In the genomic region with DNA sequence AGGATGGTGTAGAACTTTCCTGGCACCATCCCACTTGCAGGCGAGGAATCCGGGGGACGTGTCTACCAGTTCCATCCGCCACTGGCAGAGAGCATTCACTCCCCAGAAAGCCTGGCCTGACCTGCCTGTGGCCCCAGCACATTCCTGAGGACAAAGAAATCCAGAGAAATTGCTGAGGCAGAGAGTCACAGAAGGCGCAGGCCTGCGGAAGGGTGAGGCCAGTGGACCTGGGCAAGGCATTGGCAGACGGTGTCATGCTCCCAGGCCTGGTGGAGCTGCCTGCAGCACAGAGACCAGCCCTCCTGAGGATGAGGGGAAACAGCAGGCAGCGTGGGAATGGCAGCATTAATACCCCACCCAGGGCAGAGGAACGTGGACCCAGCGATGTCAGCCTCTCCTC, we compare ENCODE assay signal across 11 cellular contexts.
DNase-seq lines count a peak whose midpoint lies in the region; ATAC-seq, FAIRE-seq and TF ChIP-seq lines count a peak whose summit lies in the region.
"Had no signal": no experiment of that assay in that cellular context is flagged by ENCODE, and none has a peak within 500 bp of the region (broad histone marks: within the 10 kb centered on the region; RNA-seq: fewer than 3 reads in every experiment).

No MANE protein-coding gene starts in this region.

- CTCF ChIA-PET in MCF 10A (lab: Yijun Ruan, JAX) = interaction anchor here (0.7 to 1.8 kb wide), 5 partner anchors 13 to 183 kb away, joined by 3 to 5 read pairs (median 4); no protein-coding TSS in a partner anchor

- H3K27me3 ChIP-seq in left lung = no peaks in the 10 kb centered on the region

- peak overlapping the region in 1 of 2 donors; percentile 37 for H3K27ac ChIP-seq in left lung

- peak overlapping the region; percentile 23 for H3K4me3 Mint-ChIP-seq in MCF 10A (ENCODE audit: unreplicated experiment)
- no peak overlapping the region for H3K4me3 Mint-ChIP-seq in activated CD4-positive, alpha-beta T cell treated with anti-CD3 and anti-CD28 coated beads, Interleukin-2, amount 10 ng/mL, durations not matched to agents 24 days and 14 days
- H3K4me3 Mint-ChIP-seq: activated naive CD8-positive, alpha-beta T cell had no signal

- peak; percentile 42 for ATAC-seq in left lung

- BruUV-seq in MCF 10A (replicated peaks; lab: Mats Ljungman, UMichigan) = no TSS peak

- H3K36me3 ChIP-seq in left lung = no peaks in the 10 kb centered on the region

- POLR2A ChIA-PET in MCF 10A (lab: Yijun Ruan, JAX) = interaction anchor here (0.6 to 2.9 kb wide), 12 partner anchors 12 to 985 kb away, joined by 3 to 24 read pairs (median 4); a partner anchor contains a TSS

- peaks cover 0 to 2% of the 10 kb centered on the region in 2 donors for H3K9me3 ChIP-seq in left lung

- DNase-seq in HPDE6-E6E7 (ENCODE audit: extremely low spot score) (peak; percentile 64), MCF 10A (ENCODE audit: unreplicated experiment) (peak; percentile 81), left lung (no peak), urothelium cell line (ENCODE audit: low spot score) (peak; percentile 86), GM20000 (ENCODE audit: low spot score) (no peak), NCI-H510A treated with DMSO at 0.1 percent for 48 hours (lab: John Stamatoyannopoulos, UW) (no peak)
- DNase-seq in activated CD4-positive, alpha-beta T cell treated with anti-CD3 and anti-CD28 coated beads, Interleukin-2, amount 10 ng/mL, durations not matched to agents 24 days and 14 days = no peak
- DNase-seq: activated CD4-positive, alpha-beta T cell treated with anti-CD3 and anti-CD28 coated beads, Interleukin-2, amount 50 U/mL, for 4 hours; DMS79 treated with DMSO at 0.1 percent for 48 hours had no signal

- no peak overlapping the region for H3K4me3 ChIP-seq in left lung

- intact Hi-C loops in MCF 10A (cut with micrococcal nuclease) (loop anchor here (2.0 kb wide), 1 partner anchor 24 kb away; no protein-coding TSS in a partner anchor), left lung (cut with DNase I) (no loop called here)
- intact Hi-C loops in activated CD4-positive, alpha-beta T cell treated with anti-CD3 and anti-CD28 coated beads, Interleukin-2, amount 10 ng/mL, durations not matched to agents 24 days and 14 days (cut with micrococcal nuclease) = no loop called here

- FAIRE-seq in urothelium cell line (lab: Jason Lieb, UNC) = peak; percentile 92
- FAIRE-seq: endometrium had no signal

- H3K27me3 Mint-ChIP-seq in MCF 10A (ENCODE audit: insufficient read depth, unreplicated experiment) = no peaks in the 10 kb centered on the region
- no peaks in the 10 kb centered on the region for H3K27me3 Mint-ChIP-seq in activated CD4-positive, alpha-beta T cell treated with anti-CD3 and anti-CD28 coated beads, Interleukin-2, amount 10 ng/mL, durations not matched to agents 24 days and 14 days

- peaks cover 51% of the 10 kb centered on the region for H3K4me1 Mint-ChIP-seq in MCF 10A (ENCODE audit: insufficient read depth, unreplicated experiment)
- no peaks in the 10 kb centered on the region for H3K4me1 Mint-ChIP-seq in activated CD4-positive, alpha-beta T cell treated with anti-CD3 and anti-CD28 coated beads, Interleukin-2, amount 10 ng/mL, durations not matched to agents 24 days and 14 days

- no peaks in the 10 kb centered on the region for H3K4me1 ChIP-seq in left lung

- peak overlapping the region; percentile 86 for H3K27ac Mint-ChIP-seq in MCF 10A (ENCODE audit: low read depth, unreplicated experiment)
- no peak overlapping the region for H3K27ac Mint-ChIP-seq in activated CD4-positive, alpha-beta T cell treated with anti-CD3 and anti-CD28 coated beads, Interleukin-2, amount 10 ng/mL, durations not matched to agents 24 days and 14 days
- H3K27ac Mint-ChIP-seq: activated naive CD8-positive, alpha-beta T cell had no signal

- no peaks in the 10 kb centered on the region for H3K36me3 Mint-ChIP-seq in MCF 10A (ENCODE audit: insufficient read depth, unreplicated experiment)
- no peaks in the 10 kb centered on the region for H3K36me3 Mint-ChIP-seq in activated CD4-positive, alpha-beta T cell treated with anti-CD3 and anti-CD28 coated beads, Interleukin-2, amount 10 ng/mL, durations not matched to agents 24 days and 14 days (ENCODE audit: low read depth)

- TF ChIP-seq CTCF in MCF 10A (IDR thresholded peaks at IDR 0.05; ENCODE audit: unreplicated experiment) (no peak), left lung (IDR thresholded peaks at IDR 0.05) (no peak), GM20000 (IDR thresholded peaks at IDR 0.05; ENCODE audit: extremely low read depth, missing control alignments) (no peak)

- H3K9me3 Mint-ChIP-seq in MCF 10A (ENCODE audit: unreplicated experiment) = no peaks in the 10 kb centered on the region
- H3K9me3 Mint-ChIP-seq in activated CD4-positive, alpha-beta T cell treated with anti-CD3 and anti-CD28 coated beads, Interleukin-2, amount 10 ng/mL, durations not matched to agents 24 days and 14 days = no peaks in the 10 kb centered on the region

Comparison
In these comparisons a context has a peak if more than half of its experiments do, and no peak if none do; other contexts are left out.
1. DNase-seq: peak in HPDE6-E6E7 (single experiment), MCF 10A (single experiment) and urothelium cell line (single experiment); none in left lung (0 of 2), GM20000 (single experiment), activated CD4-positive, alpha-beta T cell treated with anti-CD3 and anti-CD28 coated beads, Interleukin-2, amount 10 ng/mL, durations not matched to agents 24 days and 14 days (single experiment) and NCI-H510A treated with DMSO at 0.1 percent for 48 hours (single experiment).